1 cellular context compared by ENCODE assay signal in genomic region chr3:192042116-192042515, GRCh38.
TF ChIP-seq lines count a peak whose summit lies in the region.

No MANE protein-coding gene starts in this region.

TF ChIP-seq in GM12878, 131 proteins besides CTCF, POLR2A, EP300 and RAD21 (continued from another document and continues in another):
- TF ChIP-seq BCLAF1 (IDR thresholded peaks at IDR 0.05) (no peak), POLR2AphosphoS5 (IDR thresholded peaks at IDR 0.05; ENCODE audit: low read length) (no peak), SMC3 (IDR thresholded peaks at IDR 0.05; ENCODE audit: borderline replicate concordance, low read length) (no peak), TBL1XR1 (IDR thresholded peaks at IDR 0.05; ENCODE audit: low read depth, low read length) (peak; percentile 76; the same call in 1 of the 2 replicates), SP1 (IDR thresholded peaks at IDR 0.05; ENCODE audit: low read depth, low read length) (peak; percentile 25), FOXK2 (IDR thresholded peaks at IDR 0.05) (no peak), DPF2 (IDR thresholded peaks at IDR 0.05) (peak; percentile 82), NFIC (IDR thresholded peaks at IDR 0.05; ENCODE audit: low read depth, low read length) (peak; percentile 91), POU2F2 (IDR thresholded peaks at IDR 0.05; ENCODE audit: borderline replicate concordance, low read depth, low read length) (peak; percentile 65; the same call in 1 of the 3 replicates), RAD51 (IDR thresholded peaks at IDR 0.05) (no peak), ZNF217 (IDR thresholded peaks at IDR 0.05) (peak; percentile 97), CEBPB (IDR thresholded peaks at IDR 0.05; ENCODE audit: borderline replicate concordance in 1 of 2, low read depth in 2 of 2, low read length in 2 of 2) (no peak), RELA (IDR thresholded peaks at IDR 0.05; ENCODE audit: borderline replicate concordance, partially characterized antibody) (no peak), BMI1 (IDR thresholded peaks at IDR 0.05; ENCODE audit: borderline replicate concordance) (peak; percentile 44; the same call in 1 of the 2 replicates), SMAD5 (IDR thresholded peaks at IDR 0.05; ENCODE audit: low read depth) (no peak), PAX5 (IDR thresholded peaks at IDR 0.05; ENCODE audit: borderline replicate concordance, low read depth, low read length) (peak; percentile 73; the same call in 1 of the 2 replicates), TCF3 (IDR thresholded peaks at IDR 0.05; ENCODE audit: borderline replicate concordance, insufficient read depth, low read depth, low read length) (peak; percentile 68; the same call in 1 of the 2 replicates), POLR2AphosphoS2 (IDR thresholded peaks at IDR 0.05; ENCODE audit: low read depth, low read length) (no peak), SUZ12 (IDR thresholded peaks at IDR 0.05; ENCODE audit: unreplicated experiment) (no peak), BHLHE40 (IDR thresholded peaks at IDR 0.05; ENCODE audit: borderline replicate concordance in 1 of 2, low read depth in 2 of 2, low read length in 1 of 2) (peak in 1 of 2 experiments; percentile 44; a peak in 1 of 4 replicates), ZNF207 (IDR thresholded peaks at IDR 0.05; ENCODE audit: borderline replicate concordance) (no peak), ZSCAN29 (IDR thresholded peaks at IDR 0.05) (no peak), LARP7 (IDR thresholded peaks at IDR 0.05) (no peak), CHD2 (IDR thresholded peaks at IDR 0.05; ENCODE audit: borderline replicate concordance, low read depth, low read length) (no peak), BCL11A (IDR thresholded peaks at IDR 0.05; ENCODE audit: low read depth, low read length) (peak; percentile 73), YBX1 (IDR thresholded peaks at IDR 0.05) (no peak), RBBP5 (conservative IDR thresholded peaks at IDR 0.05) (no peak), NR2C1 (IDR thresholded peaks at IDR 0.05) (no peak), YY1 (IDR thresholded peaks at IDR 0.05; ENCODE audit: low read depth, low read length) (no peak), EED (IDR thresholded peaks at IDR 0.05; ENCODE audit: low read depth) (no peak), TARDBP (IDR thresholded peaks at IDR 0.05; ENCODE audit: borderline replicate concordance) (no peak), USF2 (IDR thresholded peaks at IDR 0.05; ENCODE audit: borderline replicate concordance, low read depth, low read length) (no peak), JUND (IDR thresholded peaks at IDR 0.05; ENCODE audit: low read depth, low read length) (no peak), PML (IDR thresholded peaks at IDR 0.05; ENCODE audit: low read length) (0 out of 2 replicates have a peak, but pooled peaks have one; percentile 46)
- TF ChIP-seq, protein P1, sequence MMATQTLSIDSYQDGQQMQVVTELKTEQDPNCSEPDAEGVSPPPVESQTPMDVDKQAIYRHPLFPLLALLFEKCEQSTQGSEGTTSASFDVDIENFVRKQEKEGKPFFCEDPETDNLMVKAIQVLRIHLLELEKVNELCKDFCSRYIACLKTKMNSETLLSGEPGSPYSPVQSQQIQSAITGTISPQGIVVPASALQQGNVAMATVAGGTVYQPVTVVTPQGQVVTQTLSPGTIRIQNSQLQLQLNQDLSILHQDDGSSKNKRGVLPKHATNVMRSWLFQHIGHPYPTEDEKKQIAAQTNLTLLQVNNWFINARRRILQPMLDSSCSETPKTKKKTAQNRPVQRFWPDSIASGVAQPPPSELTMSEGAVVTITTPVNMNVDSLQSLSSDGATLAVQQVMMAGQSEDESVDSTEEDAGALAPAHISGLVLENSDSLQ (IDR thresholded peaks at IDR 0.05), result no peak
- TF ChIP-seq, protein P2, sequence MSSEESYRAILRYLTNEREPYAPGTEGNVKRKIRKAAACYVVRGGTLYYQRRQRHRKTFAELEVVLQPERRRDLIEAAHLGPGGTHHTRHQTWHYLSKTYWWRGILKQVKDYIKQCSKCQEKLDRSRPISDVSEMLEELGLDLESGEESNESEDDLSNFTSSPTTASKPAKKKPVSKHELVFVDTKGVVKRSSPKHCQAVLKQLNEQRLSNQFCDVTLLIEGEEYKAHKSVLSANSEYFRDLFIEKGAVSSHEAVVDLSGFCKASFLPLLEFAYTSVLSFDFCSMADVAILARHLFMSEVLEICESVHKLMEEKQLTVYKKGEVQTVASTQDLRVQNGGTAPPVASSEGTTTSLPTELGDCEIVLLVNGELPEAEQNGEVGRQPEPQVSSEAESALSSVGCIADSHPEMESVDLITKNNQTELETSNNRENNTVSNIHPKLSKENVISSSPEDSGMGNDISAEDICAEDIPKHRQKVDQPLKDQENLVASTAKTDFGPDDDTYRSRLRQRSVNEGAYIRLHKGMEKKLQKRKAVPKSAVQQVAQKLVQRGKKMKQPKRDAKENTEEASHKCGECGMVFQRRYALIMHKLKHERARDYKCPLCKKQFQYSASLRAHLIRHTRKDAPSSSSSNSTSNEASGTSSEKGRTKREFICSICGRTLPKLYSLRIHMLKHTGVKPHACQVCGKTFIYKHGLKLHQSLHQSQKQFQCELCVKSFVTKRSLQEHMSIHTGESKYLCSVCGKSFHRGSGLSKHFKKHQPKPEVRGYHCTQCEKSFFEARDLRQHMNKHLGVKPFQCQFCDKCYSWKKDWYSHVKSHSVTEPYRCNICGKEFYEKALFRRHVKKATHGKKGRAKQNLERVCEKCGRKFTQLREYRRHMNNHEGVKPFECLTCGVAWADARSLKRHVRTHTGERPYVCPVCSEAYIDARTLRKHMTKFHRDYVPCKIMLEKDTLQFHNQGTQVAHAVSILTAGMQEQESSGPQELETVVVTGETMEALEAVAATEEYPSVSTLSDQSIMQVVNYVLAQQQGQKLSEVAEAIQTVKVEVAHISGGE (CRISPR knock-in tag; IDR thresholded peaks at IDR 0.05), result no peak
- TF ChIP-seq, protein P3, sequence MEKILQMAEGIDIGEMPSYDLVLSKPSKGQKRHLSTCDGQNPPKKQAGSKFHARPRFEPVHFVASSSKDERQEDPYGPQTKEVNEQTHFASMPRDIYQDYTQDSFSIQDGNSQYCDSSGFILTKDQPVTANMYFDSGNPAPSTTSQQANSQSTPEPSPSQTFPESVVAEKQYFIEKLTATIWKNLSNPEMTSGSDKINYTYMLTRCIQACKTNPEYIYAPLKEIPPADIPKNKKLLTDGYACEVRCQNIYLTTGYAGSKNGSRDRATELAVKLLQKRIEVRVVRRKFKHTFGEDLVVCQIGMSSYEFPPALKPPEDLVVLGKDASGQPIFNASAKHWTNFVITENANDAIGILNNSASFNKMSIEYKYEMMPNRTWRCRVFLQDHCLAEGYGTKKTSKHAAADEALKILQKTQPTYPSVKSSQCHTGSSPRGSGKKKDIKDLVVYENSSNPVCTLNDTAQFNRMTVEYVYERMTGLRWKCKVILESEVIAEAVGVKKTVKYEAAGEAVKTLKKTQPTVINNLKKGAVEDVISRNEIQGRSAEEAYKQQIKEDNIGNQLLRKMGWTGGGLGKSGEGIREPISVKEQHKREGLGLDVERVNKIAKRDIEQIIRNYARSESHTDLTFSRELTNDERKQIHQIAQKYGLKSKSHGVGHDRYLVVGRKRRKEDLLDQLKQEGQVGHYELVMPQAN (conservative IDR thresholded peaks at IDR 0.05), result no peak
- TF ChIP-seq, protein P4, sequence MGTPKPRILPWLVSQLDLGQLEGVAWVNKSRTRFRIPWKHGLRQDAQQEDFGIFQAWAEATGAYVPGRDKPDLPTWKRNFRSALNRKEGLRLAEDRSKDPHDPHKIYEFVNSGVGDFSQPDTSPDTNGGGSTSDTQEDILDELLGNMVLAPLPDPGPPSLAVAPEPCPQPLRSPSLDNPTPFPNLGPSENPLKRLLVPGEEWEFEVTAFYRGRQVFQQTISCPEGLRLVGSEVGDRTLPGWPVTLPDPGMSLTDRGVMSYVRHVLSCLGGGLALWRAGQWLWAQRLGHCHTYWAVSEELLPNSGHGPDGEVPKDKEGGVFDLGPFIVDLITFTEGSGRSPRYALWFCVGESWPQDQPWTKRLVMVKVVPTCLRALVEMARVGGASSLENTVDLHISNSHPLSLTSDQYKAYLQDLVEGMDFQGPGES (IDR thresholded peaks at IDR 0.05), result no peak
- TF ChIP-seq, protein P5, sequence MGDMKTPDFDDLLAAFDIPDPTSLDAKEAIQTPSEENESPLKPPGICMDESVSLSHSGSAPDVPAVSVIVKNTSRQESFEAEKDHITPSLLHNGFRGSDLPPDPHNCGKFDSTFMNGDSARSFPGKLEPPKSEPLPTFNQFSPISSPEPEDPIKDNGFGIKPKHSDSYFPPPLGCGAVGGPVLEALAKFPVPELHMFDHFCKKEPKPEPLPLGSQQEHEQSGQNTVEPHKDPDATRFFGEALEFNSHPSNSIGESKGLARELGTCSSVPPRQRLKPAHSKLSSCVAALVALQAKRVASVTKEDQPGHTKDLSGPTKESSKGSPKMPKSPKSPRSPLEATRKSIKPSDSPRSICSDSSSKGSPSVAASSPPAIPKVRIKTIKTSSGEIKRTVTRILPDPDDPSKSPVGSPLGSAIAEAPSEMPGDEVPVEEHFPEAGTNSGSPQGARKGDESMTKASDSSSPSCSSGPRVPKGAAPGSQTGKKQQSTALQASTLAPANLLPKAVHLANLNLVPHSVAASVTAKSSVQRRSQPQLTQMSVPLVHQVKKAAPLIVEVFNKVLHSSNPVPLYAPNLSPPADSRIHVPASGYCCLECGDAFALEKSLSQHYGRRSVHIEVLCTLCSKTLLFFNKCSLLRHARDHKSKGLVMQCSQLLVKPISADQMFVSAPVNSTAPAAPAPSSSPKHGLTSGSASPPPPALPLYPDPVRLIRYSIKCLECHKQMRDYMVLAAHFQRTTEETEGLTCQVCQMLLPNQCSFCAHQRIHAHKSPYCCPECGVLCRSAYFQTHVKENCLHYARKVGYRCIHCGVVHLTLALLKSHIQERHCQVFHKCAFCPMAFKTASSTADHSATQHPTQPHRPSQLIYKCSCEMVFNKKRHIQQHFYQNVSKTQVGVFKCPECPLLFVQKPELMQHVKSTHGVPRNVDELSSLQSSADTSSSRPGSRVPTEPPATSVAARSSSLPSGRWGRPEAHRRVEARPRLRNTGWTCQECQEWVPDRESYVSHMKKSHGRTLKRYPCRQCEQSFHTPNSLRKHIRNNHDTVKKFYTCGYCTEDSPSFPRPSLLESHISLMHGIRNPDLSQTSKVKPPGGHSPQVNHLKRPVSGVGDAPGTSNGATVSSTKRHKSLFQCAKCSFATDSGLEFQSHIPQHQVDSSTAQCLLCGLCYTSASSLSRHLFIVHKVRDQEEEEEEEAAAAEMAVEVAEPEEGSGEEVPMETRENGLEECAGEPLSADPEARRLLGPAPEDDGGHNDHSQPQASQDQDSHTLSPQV (IDR thresholded peaks at IDR 0.05), result no peak
- TF ChIP-seq, protein P6, sequence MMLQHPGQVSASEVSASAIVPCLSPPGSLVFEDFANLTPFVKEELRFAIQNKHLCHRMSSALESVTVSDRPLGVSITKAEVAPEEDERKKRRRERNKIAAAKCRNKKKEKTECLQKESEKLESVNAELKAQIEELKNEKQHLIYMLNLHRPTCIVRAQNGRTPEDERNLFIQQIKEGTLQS (IDR thresholded peaks at IDR 0.05; ENCODE audit: borderline replicate concordance, extremely low read depth, low read depth, low read length), result no peak
- TF ChIP-seq, protein P7, sequence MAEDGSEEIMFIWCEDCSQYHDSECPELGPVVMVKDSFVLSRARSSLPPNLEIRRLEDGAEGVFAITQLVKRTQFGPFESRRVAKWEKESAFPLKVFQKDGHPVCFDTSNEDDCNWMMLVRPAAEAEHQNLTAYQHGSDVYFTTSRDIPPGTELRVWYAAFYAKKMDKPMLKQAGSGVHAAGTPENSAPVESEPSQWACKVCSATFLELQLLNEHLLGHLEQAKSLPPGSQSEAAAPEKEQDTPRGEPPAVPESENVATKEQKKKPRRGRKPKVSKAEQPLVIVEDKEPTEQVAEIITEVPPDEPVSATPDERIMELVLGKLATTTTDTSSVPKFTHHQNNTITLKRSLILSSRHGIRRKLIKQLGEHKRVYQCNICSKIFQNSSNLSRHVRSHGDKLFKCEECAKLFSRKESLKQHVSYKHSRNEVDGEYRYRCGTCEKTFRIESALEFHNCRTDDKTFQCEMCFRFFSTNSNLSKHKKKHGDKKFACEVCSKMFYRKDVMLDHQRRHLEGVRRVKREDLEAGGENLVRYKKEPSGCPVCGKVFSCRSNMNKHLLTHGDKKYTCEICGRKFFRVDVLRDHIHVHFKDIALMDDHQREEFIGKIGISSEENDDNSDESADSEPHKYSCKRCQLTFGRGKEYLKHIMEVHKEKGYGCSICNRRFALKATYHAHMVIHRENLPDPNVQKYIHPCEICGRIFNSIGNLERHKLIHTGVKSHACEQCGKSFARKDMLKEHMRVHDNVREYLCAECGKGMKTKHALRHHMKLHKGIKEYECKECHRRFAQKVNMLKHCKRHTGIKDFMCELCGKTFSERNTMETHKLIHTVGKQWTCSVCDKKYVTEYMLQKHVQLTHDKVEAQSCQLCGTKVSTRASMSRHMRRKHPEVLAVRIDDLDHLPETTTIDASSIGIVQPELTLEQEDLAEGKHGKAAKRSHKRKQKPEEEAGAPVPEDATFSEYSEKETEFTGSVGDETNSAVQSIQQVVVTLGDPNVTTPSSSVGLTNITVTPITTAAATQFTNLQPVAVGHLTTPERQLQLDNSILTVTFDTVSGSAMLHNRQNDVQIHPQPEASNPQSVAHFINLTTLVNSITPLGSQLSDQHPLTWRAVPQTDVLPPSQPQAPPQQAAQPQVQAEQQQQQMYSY (CRISPR knock-in tag; IDR thresholded peaks at IDR 0.05), result no peak
